ENCODE assay signal across 1 cellular context in the genomic region with DNA sequence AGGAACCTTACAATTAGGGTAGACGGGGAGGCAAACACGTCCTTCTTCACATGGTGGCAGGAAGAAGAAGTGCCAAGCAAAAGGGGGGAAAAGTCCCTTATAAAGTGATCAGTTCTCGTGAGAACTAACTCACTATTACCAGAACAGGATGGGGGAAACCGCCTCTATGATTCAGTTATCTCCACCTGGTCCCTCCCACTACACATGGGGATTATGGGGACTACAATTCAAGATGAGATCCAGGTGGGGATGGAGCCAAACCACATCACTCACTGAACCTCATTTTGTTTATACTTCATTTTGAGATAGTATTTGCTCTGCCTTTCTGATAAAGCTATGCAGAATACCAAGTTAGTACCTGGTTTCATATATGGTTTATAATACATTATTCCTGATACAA.
TF ChIP-seq lines count a peak whose summit lies in the region.

No MANE protein-coding gene starts in this region.

TF ChIP-seq in SK-N-SH treated with all-trans-retinoic acid at 6 μM for 48 hours, 23 proteins besides CTCF, POLR2A, EP300 and RAD21 (continued from another document):
- TF ChIP-seq, protein P1, sequence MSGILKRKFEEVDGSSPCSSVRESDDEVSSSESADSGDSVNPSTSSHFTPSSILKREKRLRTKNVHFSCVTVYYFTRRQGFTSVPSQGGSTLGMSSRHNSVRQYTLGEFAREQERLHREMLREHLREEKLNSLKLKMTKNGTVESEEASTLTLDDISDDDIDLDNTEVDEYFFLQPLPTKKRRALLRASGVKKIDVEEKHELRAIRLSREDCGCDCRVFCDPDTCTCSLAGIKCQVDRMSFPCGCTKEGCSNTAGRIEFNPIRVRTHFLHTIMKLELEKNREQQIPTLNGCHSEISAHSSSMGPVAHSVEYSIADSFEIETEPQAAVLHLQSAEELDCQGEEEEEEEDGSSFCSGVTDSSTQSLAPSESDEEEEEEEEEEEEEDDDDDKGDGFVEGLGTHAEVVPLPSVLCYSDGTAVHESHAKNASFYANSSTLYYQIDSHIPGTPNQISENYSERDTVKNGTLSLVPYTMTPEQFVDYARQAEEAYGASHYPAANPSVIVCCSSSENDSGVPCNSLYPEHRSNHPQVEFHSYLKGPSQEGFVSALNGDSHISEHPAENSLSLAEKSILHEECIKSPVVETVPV (CRISPR knock-in tag; IDR thresholded peaks at IDR 0.05): no peak
- TF ChIP-seq SNAI2 (CRISPR knock-in tag; IDR thresholded peaks at IDR 0.05): no peak
- TF ChIP-seq ZFP30 (CRISPR knock-in tag; IDR thresholded peaks at IDR 0.05): no peak
- TF ChIP-seq ESRRG (CRISPR knock-in tag; IDR thresholded peaks at IDR 0.05): no peak
- TF ChIP-seq RARB (CRISPR knock-in tag; IDR thresholded peaks at IDR 0.05): no peak
- no peak for TF ChIP-seq ZNF8 (CRISPR knock-in tag; IDR thresholded peaks at IDR 0.05)
- TF ChIP-seq TOX (CRISPR knock-in tag; IDR thresholded peaks at IDR 0.05; ENCODE audit: borderline replicate concordance): no peak
